In genomic region chr3:108221911-108222812, GRCh38 we compare ENCODE assay signal across 8 cellular contexts. TPM values are rescaled to one million over a fixed set of nuclear protein-coding genes. Genes with fewer than 3 reads are reported as not detected.
A peak's percentile ranks its signal among the peaks of the same experiment; 100 is the strongest.
DNase-seq lines count a peak whose midpoint lies in the region; ATAC-seq and TF ChIP-seq lines count a peak whose summit lies in the region.

IFT57 (minus strand) TSS chr3:108222424; CDS start chr3:108222322, 102 bp downstream.

- CTCF ChIA-PET in OCI-LY7 (lab: Charles Lee; ENCODE audit: unreplicated experiment) = no interaction called here

- ATAC-seq in GM21526 (IDR thresholded peaks at IDR 0.05; ENCODE audit: low FRiP score, unreplicated experiment) = peak; percentile 89

- intact Hi-C loops in OCI-LY7 (cut with micrococcal nuclease; ENCODE audit: unreplicated experiment) = loop anchor here (1.0 to 5.0 kb wide), 5 partner anchors 97 to 985 kb away; partner anchors contain the start of genes BBX, CIP2A and DZIP3

- no peak for TF ChIP-seq CTCF in OCI-LY7 (conservative IDR thresholded peaks at IDR 0.05; ENCODE audit: low read length)

- H3K36me3 ChIP-seq in OCI-LY7 (ENCODE audit: insufficient read depth, low read length) = 0 out of 2 replicates have a peak, but pooled peaks cover 2% of the 10 kb centered on the region

- peaks cover 38% of the 10 kb centered on the region; the same call in 1 of the 2 replicates for H3K79me2 ChIP-seq in OCI-LY7 (ENCODE audit: insufficient read depth, low read depth, low read length)

- H3K4me3 ChIP-seq in OCI-LY7 (ENCODE audit: low read depth, low read length, poor library complexity, severe bottlenecking) = peak within 1 kb of the TSS; percentile 92

- BruUV-seq in OCI-LY7 (replicated peaks; lab: Mats Ljungman, UMichigan) = no TSS peak

- no peaks in the 10 kb centered on the region for H3K9me2 ChIP-seq in OCI-LY7 (ENCODE audit: insufficient read depth, low read length)

- H4K20me1 ChIP-seq in OCI-LY7 (ENCODE audit: insufficient read depth, low read length) = no peaks in the 10 kb centered on the region

- POLR2A ChIA-PET in OCI-LY7 (lab: Charles Lee) = interaction anchor here (0.6 to 3.7 kb wide), 16 partner anchors 9 to 254 kb away, joined by 3 to 39 read pairs (median 5); no protein-coding TSS in a partner anchor

- peak within 1 kb of the TSS; percentile 96 for H2AFZ ChIP-seq in OCI-LY7 (ENCODE audit: low read length)

- peak; percentile 98 for DNase-seq in D341Med (ENCODE audit: low spot score)
- peak; percentile 87 for DNase-seq in HuH-7.5 (ENCODE audit: low spot score)
- DNase-seq in OCI-LY7 (ENCODE audit: low spot score) = peak; percentile 98
- peak; percentile 92 for DNase-seq in activated T-cell treated with anti-CD3 and anti-CD28 coated beads for 24 hours (ENCODE audit: low read depth)
- peak; percentile 93 for DNase-seq in epidermal melanocyte (ENCODE audit: insufficient read length, low spot score)
- DNase-seq in middle frontal gyrus (ENCODE audit: extremely low spot score, low spot score) = peak; percentile 97
- peak; percentile 89 for DNase-seq in stimulated activated CD8-positive, alpha-beta memory T cell treated with anti-CD3 and anti-CD28 coated beads, Interleukin-2, amount 100 ng/mL, for 48 hours (ENCODE audit: low read depth in 2 of 2)

- peak within 1 kb of the TSS; percentile 75 for H3K27ac ChIP-seq in OCI-LY7 (ENCODE audit: low read depth, low read length, poor library complexity, severe bottlenecking)

- no peaks in the 10 kb centered on the region for H3K9me3 ChIP-seq in OCI-LY7 (ENCODE audit: low read length)

- H3K4me2 ChIP-seq in OCI-LY7 (ENCODE audit: low read length) = peak within 1 kb of the TSS; percentile 99

- peaks cover 42% of the 10 kb centered on the region for H3K4me1 ChIP-seq in OCI-LY7 (ENCODE audit: insufficient read depth, low read length, poor library complexity, severe bottlenecking)

RNA-seq across cellular contexts. Expression of gene IFT57, which starts in this region (rescaled TPM):
- 61.9 and 68.2 TPM in 2 replicates for total RNA-seq in OCI-LY7 (2014; rRNA removed; shearing (Covaris generic))
- total RNA-seq in OCI-LY7 (2022) = 44.1 and 46.5 TPM in 2 replicates

Comparison
In these comparisons a context has a peak if more than half of its experiments do, and no peak if none do; other contexts are left out.
1. Peak in every context shown above with its lines: DNase-seq, ATAC-seq, H3K4me3 ChIP-seq and H3K27ac ChIP-seq.